In the genomic region with DNA sequence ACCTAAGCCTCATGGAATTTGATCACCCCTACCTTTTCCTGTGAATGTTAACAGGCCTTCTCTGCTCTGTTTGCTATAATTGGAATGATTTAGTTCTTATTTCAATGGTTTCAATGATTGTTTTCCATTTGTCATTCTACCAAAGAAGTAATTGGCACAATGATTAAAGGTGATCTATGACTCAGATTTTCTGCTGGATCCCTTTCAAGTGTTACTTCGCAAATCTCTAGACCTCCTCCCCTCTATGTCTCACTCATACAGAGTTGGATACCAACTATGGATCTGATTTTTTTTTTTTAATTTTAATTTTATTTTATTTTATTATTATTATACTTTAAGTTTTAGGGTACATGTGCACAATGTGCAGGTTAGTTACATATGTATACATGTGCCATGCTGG, we compare ENCODE assay signal across 18 cellular contexts.
"Had no signal": no experiment of that assay in that cellular context is flagged by ENCODE, and none has a peak within 500 bp of the region (broad histone marks: within the 10 kb centered on the region; RNA-seq: fewer than 3 reads in every experiment).

No MANE protein-coding gene starts in this region.

- H3K27me3 ChIP-seq: ovary, right lobe of liver, thyroid gland had no signal

- H3K4me3 ChIP-seq: coronary artery, ovary, right lobe of liver, smooth muscle cell, thyroid gland had no signal

- H3K9me3 ChIP-seq: ovary, right lobe of liver, thyroid gland had no signal

- H3K27ac Mint-ChIP-seq: naive thymus-derived CD8-positive, alpha-beta T cell had no signal

- H3K4me2 ChIP-seq: smooth muscle cell had no signal

- H3K36me3 ChIP-seq: ovary, right lobe of liver, thyroid gland had no signal

- H3K27ac ChIP-seq: coronary artery, ovary, right lobe of liver, thyroid gland had no signal

- H3K4me1 ChIP-seq: right lobe of liver, thyroid gland had no signal

- H3K9me3 Mint-ChIP-seq: naive thymus-derived CD8-positive, alpha-beta T cell had no signal

- H3K27me3 Mint-ChIP-seq: naive thymus-derived CD8-positive, alpha-beta T cell had no signal

- H3K4me3 Mint-ChIP-seq: naive thymus-derived CD8-positive, alpha-beta T cell had no signal

- FAIRE-seq: islet of Langerhans had no signal

- ATAC-seq: left cardiac atrium; naive thymus-derived CD8-positive, alpha-beta T cell; right lobe of liver had no signal

- DNase-seq: activated CD4-positive, alpha-beta T cell treated with anti-CD3 and anti-CD28 coated beads, Interleukin-2, amount 50 U/mL, for 4 hours; activated CD4-positive, CD25-positive, alpha-beta regulatory T cell treated with anti-CD3 and anti-CD28 coated beads, Interleukin-2, amount 50 U/mL, for 72 hours; activated effector memory CD4-positive, alpha-beta T cell treated with Interleukin-2 at 50 U/mL for 16 hours; aorta; erythroblast; foreskin melanocyte; glutamatergic neuron; hippocampal formation; left cardiac atrium; naive thymus-derived CD8-positive, alpha-beta T cell; ovary; right lobe of liver; stimulated activated CD4-positive, alpha-beta T cell treated with anti-CD3 and anti-CD28 coated beads, Interleukin-4, amount 100 ng/mL, for 1 hour; T1000; thyroid gland had no signal
